Comparison of ENCODE assay signal across 1 cellular context in the genomic region with DNA sequence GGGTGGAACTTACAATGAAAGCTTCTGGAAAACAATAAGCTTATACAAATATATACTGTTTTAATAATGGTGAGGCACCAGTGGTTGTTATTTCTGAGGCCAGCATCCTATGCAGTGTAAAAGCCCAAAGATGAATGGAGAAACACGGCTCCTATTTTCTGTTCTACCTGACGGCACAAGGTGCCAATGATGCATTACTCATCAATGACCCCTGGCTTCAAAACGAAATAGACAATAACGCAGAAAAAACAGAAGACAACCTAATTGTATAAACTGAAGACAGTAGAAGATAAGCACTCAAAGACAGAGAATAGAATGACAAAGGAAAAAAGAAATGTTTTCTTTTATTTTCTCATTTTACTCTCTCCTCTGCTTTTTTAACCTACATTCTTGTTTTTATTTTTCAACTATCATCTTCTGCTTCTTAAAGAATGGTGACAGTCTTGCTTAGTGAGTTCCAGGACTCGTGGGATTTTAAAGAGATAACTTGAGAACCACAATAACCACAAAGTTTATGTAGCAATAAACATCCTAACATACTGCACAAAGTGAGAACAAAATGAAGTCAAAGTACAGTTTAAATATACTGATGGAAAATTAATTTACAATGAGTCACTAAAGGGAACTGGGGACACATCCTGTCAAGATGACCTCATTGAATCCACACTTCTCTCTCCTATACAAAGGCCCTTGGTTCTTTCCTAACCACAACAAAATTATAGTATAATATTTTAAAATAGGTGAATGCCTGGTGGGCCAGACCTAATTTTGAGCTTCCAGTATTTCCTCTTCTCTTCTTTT.
A peak's percentile ranks its signal among the peaks of the same experiment; 100 is the strongest.
TF ChIP-seq lines count a peak whose summit lies in the region.

No MANE protein-coding gene starts in this region.

TF ChIP-seq in HepG2, 621 proteins besides CTCF, POLR2A, EP300 and RAD21 (continued from another document and continues in another):
- TF ChIP-seq SOX5 (CRISPR knock-in tag; IDR thresholded peaks at IDR 0.05; ENCODE audit: borderline replicate concordance) (peak; percentile 68; the same call in 1 of the 2 replicates), ZNF256 (CRISPR knock-in tag; conservative IDR thresholded peaks at IDR 0.05) (no peak), ERF (CRISPR knock-in tag; IDR thresholded peaks at IDR 0.05) (no peak), ARID5B (CRISPR knock-in tag; IDR thresholded peaks at IDR 0.05) (peak; percentile 75), FOXA3 (CRISPR knock-in tag; IDR thresholded peaks at IDR 0.05) (peak; percentile 60; the same call in 1 of the 2 replicates), HMG20A (CRISPR knock-in tag; IDR thresholded peaks at IDR 0.05; ENCODE audit: borderline replicate concordance) (peak; percentile 51; the same call in 1 of the 2 replicates), CCDC6 (CRISPR knock-in tag; IDR thresholded peaks at IDR 0.05) (no peak), SAP130 (CRISPR knock-in tag; IDR thresholded peaks at IDR 0.05; ENCODE audit: low read depth) (peak; percentile 46), RCOR2 (CRISPR knock-in tag; IDR thresholded peaks at IDR 0.05) (no peak), PPARG (CRISPR knock-in tag; conservative IDR thresholded peaks at IDR 0.05) (0 out of 2 replicates have a peak, but pooled peaks have one; percentile 14), NR2F6 (IDR thresholded peaks at IDR 0.05) (no peak), NR2F6 (CRISPR knock-in tag; IDR thresholded peaks at IDR 0.05) (peak; percentile 20; the same call in 1 of the 2 replicates), JUN (CRISPR knock-in tag; IDR thresholded peaks at IDR 0.05) (peak; percentile 51; the same call in 1 of the 2 replicates), ZNF10 (CRISPR knock-in tag; IDR thresholded peaks at IDR 0.05; ENCODE audit: borderline replicate concordance, low read depth) (no peak), CEBPG (CRISPR knock-in tag; IDR thresholded peaks at IDR 0.05) (peak; percentile 33; the same call in 1 of the 2 replicates), MED1 (CRISPR knock-in tag; IDR thresholded peaks at IDR 0.05) (peak; percentile 70), PAXIP1 (CRISPR knock-in tag; conservative IDR thresholded peaks at IDR 0.05) (peak; percentile 65), RARA (CRISPR knock-in tag; IDR thresholded peaks at IDR 0.05) (peak; percentile 33; the same call in 1 of the 2 replicates), ZBTB20 (CRISPR knock-in tag; IDR thresholded peaks at IDR 0.05; ENCODE audit: borderline replicate concordance, low read depth) (0 out of 2 replicates have a peak, but pooled peaks have one; percentile 20), ZNF678 (CRISPR knock-in tag; IDR thresholded peaks at IDR 0.05) (no peak), SOX13 (IDR thresholded peaks at IDR 0.05) (no peak), SOX13 (CRISPR knock-in tag; conservative IDR thresholded peaks at IDR 0.05 in 1 of 2, IDR thresholded peaks at IDR 0.05 in 1 of 2) (peak in 1 of 2 experiments; percentile 36; a peak in 1 of 4 replicates), ETV5 (CRISPR knock-in tag; IDR thresholded peaks at IDR 0.05; ENCODE audit: borderline replicate concordance) (peak; percentile 65; the same call in 1 of the 2 replicates), ASH2L (IDR thresholded peaks at IDR 0.05; ENCODE audit: insufficient read length, low read depth, low read length) (peak; percentile 55), ZNF737 (CRISPR knock-in tag; IDR thresholded peaks at IDR 0.05; ENCODE audit: borderline replicate concordance) (no peak), CREM (IDR thresholded peaks at IDR 0.05) (peak; percentile 46; the same call in 1 of the 2 replicates), CREM (CRISPR knock-in tag; IDR thresholded peaks at IDR 0.05) (no peak), FOXA1 (IDR thresholded peaks at IDR 0.05) (no peak), FOXA1 (CRISPR knock-in tag; IDR thresholded peaks at IDR 0.05) (peak; percentile 36; the same call in 1 of the 2 replicates), RBFOX2 (IDR thresholded peaks at IDR 0.05; ENCODE audit: low read depth, low read length) (peak; percentile 72), NFIC (IDR thresholded peaks at IDR 0.05; ENCODE audit: low read length) (peak; percentile 62; the same call in 1 of the 2 replicates), RXRB (CRISPR knock-in tag; IDR thresholded peaks at IDR 0.05; ENCODE audit: borderline replicate concordance) (peak; percentile 77), ZNF766 (CRISPR knock-in tag; IDR thresholded peaks at IDR 0.05; ENCODE audit: borderline replicate concordance) (no peak), POLR2G (IDR thresholded peaks at IDR 0.05; ENCODE audit: low read depth, low read length) (peak; percentile 54; the same call in 1 of the 2 replicates), TSC22D2 (CRISPR knock-in tag; IDR thresholded peaks at IDR 0.05; ENCODE audit: borderline replicate concordance) (no peak), ARID3A (IDR thresholded peaks at IDR 0.05; ENCODE audit: low read depth, low read length) (peak; percentile 80), TCF7 (IDR thresholded peaks at IDR 0.05; ENCODE audit: low read depth) (peak; percentile 31), TBP (CRISPR knock-in tag; IDR thresholded peaks at IDR 0.05) (no peak)
- TF ChIP-seq, protein P1, sequence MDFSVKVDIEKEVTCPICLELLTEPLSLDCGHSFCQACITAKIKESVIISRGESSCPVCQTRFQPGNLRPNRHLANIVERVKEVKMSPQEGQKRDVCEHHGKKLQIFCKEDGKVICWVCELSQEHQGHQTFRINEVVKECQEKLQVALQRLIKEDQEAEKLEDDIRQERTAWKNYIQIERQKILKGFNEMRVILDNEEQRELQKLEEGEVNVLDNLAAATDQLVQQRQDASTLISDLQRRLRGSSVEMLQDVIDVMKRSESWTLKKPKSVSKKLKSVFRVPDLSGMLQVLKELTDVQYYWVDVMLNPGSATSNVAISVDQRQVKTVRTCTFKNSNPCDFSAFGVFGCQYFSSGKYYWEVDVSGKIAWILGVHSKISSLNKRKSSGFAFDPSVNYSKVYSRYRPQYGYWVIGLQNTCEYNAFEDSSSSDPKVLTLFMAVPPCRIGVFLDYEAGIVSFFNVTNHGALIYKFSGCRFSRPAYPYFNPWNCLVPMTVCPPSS (IDR thresholded peaks at IDR 0.05) = no peak
- TF ChIP-seq, protein P2, sequence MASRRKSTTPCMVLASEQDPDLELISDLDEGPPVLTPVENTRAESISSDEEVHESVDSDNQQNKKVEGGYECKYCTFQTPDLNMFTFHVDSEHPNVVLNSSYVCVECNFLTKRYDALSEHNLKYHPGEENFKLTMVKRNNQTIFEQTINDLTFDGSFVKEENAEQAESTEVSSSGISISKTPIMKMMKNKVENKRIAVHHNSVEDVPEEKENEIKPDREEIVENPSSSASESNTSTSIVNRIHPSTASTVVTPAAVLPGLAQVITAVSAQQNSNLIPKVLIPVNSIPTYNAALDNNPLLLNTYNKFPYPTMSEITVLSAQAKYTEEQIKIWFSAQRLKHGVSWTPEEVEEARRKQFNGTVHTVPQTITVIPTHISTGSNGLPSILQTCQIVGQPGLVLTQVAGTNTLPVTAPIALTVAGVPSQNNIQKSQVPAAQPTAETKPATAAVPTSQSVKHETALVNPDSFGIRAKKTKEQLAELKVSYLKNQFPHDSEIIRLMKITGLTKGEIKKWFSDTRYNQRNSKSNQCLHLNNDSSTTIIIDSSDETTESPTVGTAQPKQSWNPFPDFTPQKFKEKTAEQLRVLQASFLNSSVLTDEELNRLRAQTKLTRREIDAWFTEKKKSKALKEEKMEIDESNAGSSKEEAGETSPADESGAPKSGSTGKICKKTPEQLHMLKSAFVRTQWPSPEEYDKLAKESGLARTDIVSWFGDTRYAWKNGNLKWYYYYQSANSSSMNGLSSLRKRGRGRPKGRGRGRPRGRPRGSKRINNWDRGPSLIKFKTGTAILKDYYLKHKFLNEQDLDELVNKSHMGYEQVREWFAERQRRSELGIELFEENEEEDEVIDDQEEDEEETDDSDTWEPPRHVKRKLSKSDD (CRISPR knock-in tag; IDR thresholded peaks at IDR 0.05; ENCODE audit: low read depth) = no peak
- TF ChIP-seq, protein P3, sequence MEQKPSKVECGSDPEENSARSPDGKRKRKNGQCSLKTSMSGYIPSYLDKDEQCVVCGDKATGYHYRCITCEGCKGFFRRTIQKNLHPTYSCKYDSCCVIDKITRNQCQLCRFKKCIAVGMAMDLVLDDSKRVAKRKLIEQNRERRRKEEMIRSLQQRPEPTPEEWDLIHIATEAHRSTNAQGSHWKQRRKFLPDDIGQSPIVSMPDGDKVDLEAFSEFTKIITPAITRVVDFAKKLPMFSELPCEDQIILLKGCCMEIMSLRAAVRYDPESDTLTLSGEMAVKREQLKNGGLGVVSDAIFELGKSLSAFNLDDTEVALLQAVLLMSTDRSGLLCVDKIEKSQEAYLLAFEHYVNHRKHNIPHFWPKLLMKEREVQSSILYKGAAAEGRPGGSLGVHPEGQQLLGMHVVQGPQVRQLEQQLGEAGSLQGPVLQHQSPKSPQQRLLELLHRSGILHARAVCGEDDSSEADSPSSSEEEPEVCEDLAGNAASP (CRISPR knock-in tag; IDR thresholded peaks at IDR 0.05; ENCODE audit: borderline replicate concordance) = peak; percentile 86; the same call in 1 of the 2 replicates
